Comparison of ENCODE assay signal across 17 cellular contexts in genomic region chr18:40687401-40687800, GRCh38.
DNase-seq lines count a peak whose midpoint lies in the region; ATAC-seq and TF ChIP-seq lines count a peak whose summit lies in the region.
"Had no signal": no experiment of that assay in that cellular context is flagged by ENCODE, and none has a peak within 500 bp of the region (broad histone marks: within the 10 kb centered on the region; RNA-seq: fewer than 3 reads in every experiment).

No MANE protein-coding gene starts in this region.

- peaks cover 3% of the 10 kb centered on the region; the same call in 1 of the 2 replicates for H3K9me3 Mint-ChIP-seq in WTC11
- H3K9me3 Mint-ChIP-seq in mesothelial cell of epicardium: peaks cover 3% of the 10 kb centered on the region
- peaks cover 6 to 53% (median 19%) of the 10 kb centered on the region in 6 donors for H3K9me3 Mint-ChIP-seq in immature natural killer cell

- peak; percentile 32; the same call in 1 of the 2 replicates for ATAC-seq in WTC11
- ATAC-seq: CD8-positive, alpha-beta T cell; HCT116; Right ventricle myocardium inferior had no signal

- POLR2A ChIA-PET in WTC11 (lab: Charles Lee): no interaction called here

- H3K36me3 Mint-ChIP-seq in WTC11 (no peaks in the 10 kb centered on the region), mesothelial cell of epicardium (no peaks in the 10 kb centered on the region), immature natural killer cell (no peaks in the 10 kb centered on the region)
- H3K36me3 Mint-ChIP-seq: CD8-positive, alpha-beta T cell had no signal

- TF ChIP-seq CTCF in WTC11 (IDR thresholded peaks at IDR 0.05) (no peak), choroid plexus epithelial cell (conservative IDR thresholded peaks at IDR 0.05; ENCODE audit: low read depth, low read length) (no peak), mesothelial cell of epicardium (IDR thresholded peaks at IDR 0.05; ENCODE audit: unreplicated experiment) (no peak)

- no peaks in the 10 kb centered on the region for H3K27me3 Mint-ChIP-seq in WTC11 (ENCODE audit: low read depth)
- H3K27me3 Mint-ChIP-seq in mesothelial cell of epicardium (ENCODE audit: low read depth): no peaks in the 10 kb centered on the region
- H3K27me3 Mint-ChIP-seq in immature natural killer cell (ENCODE audit: low read depth in 3 of 3): no peaks in the 10 kb centered on the region

- peak; percentile 5 for DNase-seq in AG08395 (ENCODE audit: low spot score)
- DNase-seq in WTC11 (ENCODE audit: low spot score): no peak
- peak; percentile 27 for DNase-seq in choroid plexus epithelial cell (ENCODE audit: low read depth)
- DNase-seq in mesothelial cell of epicardium (ENCODE audit: low spot score in 2 of 2, unreplicated experiment in 2 of 2): no peak
- DNase-seq in immature natural killer cell: no peak
- no peak for DNase-seq in stimulated activated CD4-positive, alpha-beta T cell treated with anti-CD3 and anti-CD28 coated beads, Interleukin-1b, Interleukin-23, amount 100 ng/mL, for 48 hours
- DNase-seq in activated CD8-positive, alpha-beta memory T cell treated with anti-CD3 and anti-CD28 coated beads for 24 hours: no peak
- no peak for DNase-seq in H4 (ENCODE audit: low spot score)
- DNase-seq: CD8-positive, alpha-beta T cell; NCI-H1092 treated with DMSO at 0.1 percent for 48 hours; NCI-H146; NCI-H2029 treated with DMSO at 0.1 percent for 48 hours; NCI-H2171; NCI-H446 treated with DMSO at 0.1 percent for 48 hours had no signal

- no peak overlapping the region for H3K4me3 Mint-ChIP-seq in WTC11
- no peak overlapping the region for H3K4me3 Mint-ChIP-seq in mesothelial cell of epicardium
- H3K4me3 Mint-ChIP-seq in immature natural killer cell: no peak overlapping the region
- H3K4me3 Mint-ChIP-seq: CD8-positive, alpha-beta T cell had no signal

- H3K27ac Mint-ChIP-seq in WTC11 (no peak overlapping the region), mesothelial cell of epicardium (peak overlapping the region; percentile 63), immature natural killer cell (no peak overlapping the region)
- H3K27ac Mint-ChIP-seq: CD8-positive, alpha-beta T cell had no signal

- H3K4me1 Mint-ChIP-seq in WTC11: no peaks in the 10 kb centered on the region
- H3K4me1 Mint-ChIP-seq in mesothelial cell of epicardium: peaks cover 43% of the 10 kb centered on the region
- H3K4me1 Mint-ChIP-seq in immature natural killer cell: no peaks in the 10 kb centered on the region

- CTCF ChIA-PET in WTC11 (lab: Charles Lee): no interaction called here

- no peak overlapping the region for H3K4me3 ChIP-seq in choroid plexus epithelial cell (ENCODE audit: low read depth, low read length)
- H3K4me3 ChIP-seq: BLaER1 treated with 17β-estradiol and CSF1 and Interleukin-3, amounts not matched to agents 10 nM and 100 nM had no signal

TF ChIP-seq in WTC11, 78 proteins besides CTCF, POLR2A, EP300 and RAD21:
- TF ChIP-seq ESRRA (CRISPR knock-in tag; IDR thresholded peaks at IDR 0.05; ENCODE audit: borderline replicate concordance) (no peak), JAZF1 (CRISPR knock-in tag; IDR thresholded peaks at IDR 0.05) (no peak), CBFB (CRISPR knock-in tag; IDR thresholded peaks at IDR 0.05; ENCODE audit: low read depth) (no peak), HMGXB4 (CRISPR knock-in tag; IDR thresholded peaks at IDR 0.05) (no peak), ZNF263 (CRISPR knock-in tag; IDR thresholded peaks at IDR 0.05; ENCODE audit: low read depth) (no peak), SP1 (CRISPR knock-in tag; conservative IDR thresholded peaks at IDR 0.05) (no peak), FOXP1 (CRISPR knock-in tag; IDR thresholded peaks at IDR 0.05; ENCODE audit: borderline replicate concordance) (no peak)
- TF ChIP-seq, protein P1, sequence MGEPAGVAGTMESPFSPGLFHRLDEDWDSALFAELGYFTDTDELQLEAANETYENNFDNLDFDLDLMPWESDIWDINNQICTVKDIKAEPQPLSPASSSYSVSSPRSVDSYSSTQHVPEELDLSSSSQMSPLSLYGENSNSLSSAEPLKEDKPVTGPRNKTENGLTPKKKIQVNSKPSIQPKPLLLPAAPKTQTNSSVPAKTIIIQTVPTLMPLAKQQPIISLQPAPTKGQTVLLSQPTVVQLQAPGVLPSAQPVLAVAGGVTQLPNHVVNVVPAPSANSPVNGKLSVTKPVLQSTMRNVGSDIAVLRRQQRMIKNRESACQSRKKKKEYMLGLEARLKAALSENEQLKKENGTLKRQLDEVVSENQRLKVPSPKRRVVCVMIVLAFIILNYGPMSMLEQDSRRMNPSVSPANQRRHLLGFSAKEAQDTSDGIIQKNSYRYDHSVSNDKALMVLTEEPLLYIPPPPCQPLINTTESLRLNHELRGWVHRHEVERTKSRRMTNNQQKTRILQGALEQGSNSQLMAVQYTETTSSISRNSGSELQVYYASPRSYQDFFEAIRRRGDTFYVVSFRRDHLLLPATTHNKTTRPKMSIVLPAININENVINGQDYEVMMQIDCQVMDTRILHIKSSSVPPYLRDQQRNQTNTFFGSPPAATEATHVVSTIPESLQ (CRISPR knock-in tag; IDR thresholded peaks at IDR 0.05): no peak

Comparison
In these comparisons a context has a peak if more than half of its experiments do, and no peak if none do; other contexts are left out.
1. DNase-seq: peak in AG08395 (single experiment) and choroid plexus epithelial cell (single experiment); none in WTC11 (single experiment), mesothelial cell of epicardium (0 of 2), immature natural killer cell (0 of 3), stimulated activated CD4-positive, alpha-beta T cell treated with anti-CD3 and anti-CD28 coated beads, Interleukin-1b, Interleukin-23, amount 100 ng/mL, for 48 hours (single experiment), activated CD8-positive, alpha-beta memory T cell treated with anti-CD3 and anti-CD28 coated beads for 24 hours (single experiment) and H4 (single experiment).